Comparison of ENCODE assay signal across 8 cellular contexts in the genomic region with DNA sequence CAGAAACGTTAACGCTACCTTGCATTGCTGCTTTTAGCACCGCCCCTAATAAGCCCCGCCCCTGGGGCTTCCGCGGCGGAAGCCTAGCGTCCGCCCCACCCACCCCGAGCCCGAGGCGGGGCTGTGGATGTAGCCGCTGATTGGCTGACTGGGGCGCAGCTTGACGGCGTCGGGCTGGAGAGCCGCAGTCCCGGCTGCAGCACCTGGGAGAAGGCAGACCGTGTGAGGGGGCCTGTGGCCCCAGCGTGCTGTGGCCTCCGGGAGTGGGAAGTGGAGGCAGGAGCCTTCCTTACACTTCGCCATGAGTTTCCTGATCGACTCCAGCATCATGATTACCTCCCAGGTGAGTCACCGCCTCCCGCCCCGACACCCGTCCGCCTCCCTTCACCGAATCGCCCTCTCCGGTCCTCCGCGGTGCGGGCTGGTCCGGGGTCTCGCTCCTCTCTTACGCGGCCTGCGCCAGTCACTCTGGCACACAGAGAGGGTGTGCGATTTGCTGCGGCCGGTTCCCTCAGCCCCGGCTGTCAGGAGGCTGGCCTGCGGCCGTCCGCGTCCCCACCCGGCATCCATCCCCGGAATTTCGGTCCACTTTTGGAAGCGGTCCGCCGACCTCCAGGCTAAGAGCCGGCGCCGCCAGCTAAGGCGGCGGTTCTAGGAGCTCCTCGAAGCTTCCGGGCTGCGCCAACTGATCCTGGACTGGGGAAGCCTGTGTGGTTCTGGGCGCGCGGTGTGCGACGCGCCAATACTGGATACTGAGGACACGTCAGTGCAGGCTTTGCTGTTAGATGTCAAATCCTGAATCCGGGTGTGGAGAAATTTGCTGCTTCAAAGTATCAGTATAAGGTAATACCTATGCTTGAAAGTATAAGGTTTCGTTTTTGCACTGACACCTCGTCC. TPM values are rescaled to one million over a fixed set of nuclear protein-coding genes. Genes with fewer than 3 reads are reported as not detected.
DNase-seq lines count a peak whose midpoint lies in the region; ATAC-seq and TF ChIP-seq lines count a peak whose summit lies in the region.
"Not testable (repeated sequence)": the region's sequence is repeated elsewhere in the genome, so short reads cannot be mapped to it uniquely, and the experiment has no call there.

Gene GPR89B, plus strand, starts transcription at position 185 of the 897 bp plus-strand sequence. Its CDS starts 117 bp downstream, at position 302.

- H3K4me1 Mint-ChIP-seq in CD14-positive monocyte: peaks cover 12% of the 10 kb centered on the region

- not testable (repeated sequence) for H3K9me3 Mint-ChIP-seq in CD14-positive monocyte

- H3K4me3 Mint-ChIP-seq in CD14-positive monocyte: peak within 1 kb of the TSS; percentile 84 to 86

- H3K27me3 Mint-ChIP-seq in CD14-positive monocyte (ENCODE audit: low read depth in 3 of 3): not testable (repeated sequence)

- peak; percentile 94 for ATAC-seq in GM19397 (IDR thresholded peaks at IDR 0.05; ENCODE audit: unreplicated experiment)
- ATAC-seq in HG03571 (IDR thresholded peaks at IDR 0.05; ENCODE audit: unreplicated experiment): peak; percentile 97
- peak; percentile 98 to 100 (median 99) for ATAC-seq in right lobe of liver

- H3K36me3 Mint-ChIP-seq in CD14-positive monocyte: not testable (repeated sequence)

- DNase-seq in CD14-positive monocyte (ENCODE audit: low spot score) (peak; percentile 83), NCI-H82 (lab: John Stamatoyannopoulos, UW) (peak; percentile 94), right lobe of liver (peak; percentile 95 to 96 (median 95))
- peak; percentile 89 to 90 for DNase-seq in activated CD4-positive, alpha-beta T cell treated with anti-CD3 and anti-CD28 coated beads, Interleukin-2, amount 50 U/mL, for 48 hours
- peak; percentile 89 for DNase-seq in stimulated activated CD4-positive, alpha-beta T cell treated with anti-CD3 and anti-CD28 coated beads, Interleukin-4, amount 100 ng/mL, for 24 hours

- WGBS in right lobe of liver (ENCODE audit: insufficient coverage, low coverage, low lambda C conversion rate, missing lambda C conversion rate): 0% methylated on average over 16 of the region's 72 CpGs

- not testable (repeated sequence) for H3K9me3 ChIP-seq in duodenal mucosa (ENCODE audit: control insufficient read depth in 1 of 2, low read length in 2 of 2); right lobe of liver

- peak; percentile 65 for TF ChIP-seq POLR2A in right lobe of liver (IDR thresholded peaks at IDR 0.05)

- not testable (repeated sequence) for TF ChIP-seq CTCF in CD14-positive monocyte (IDR thresholded peaks at IDR 0.05); right lobe of liver (IDR thresholded peaks at IDR 0.05)

- intact Hi-C loops in CD14-positive monocyte (cut with micrococcal nuclease); right lobe of liver (cut with DNase I): not testable (repeated sequence)

- H3K9ac ChIP-seq in duodenal mucosa (ENCODE audit: low read depth in 1 of 2, low read length in 2 of 2): peak within 1 kb of the TSS; percentile 63 to 86

- H3K4me3 ChIP-seq in duodenal mucosa (ENCODE audit: low read depth in 1 of 2, low read length in 2 of 2): peak within 1 kb of the TSS; percentile 50 to 80
- H3K4me3 ChIP-seq in right lobe of liver: peak within 1 kb of the TSS; percentile 79 to 92 (median 85)

- H3K27me3 ChIP-seq in duodenal mucosa (ENCODE audit: control insufficient read depth in 1 of 2, insufficient read depth in 2 of 2, low read length in 2 of 2); right lobe of liver: not testable (repeated sequence)

- not testable (repeated sequence) for H3K36me3 ChIP-seq in duodenal mucosa (ENCODE audit: control insufficient read depth in 1 of 2, insufficient read depth in 2 of 2, low read length in 2 of 2); right lobe of liver

- H3K27ac ChIP-seq in duodenal mucosa (ENCODE audit: low read depth, low read length) (peak within 1 kb of the TSS; percentile 58), right lobe of liver (peak within 1 kb of the TSS; percentile 76 to 92 (median 83))

- H3K4me1 ChIP-seq in duodenal mucosa (ENCODE audit: control insufficient read depth in 1 of 2, insufficient read depth in 2 of 2, low read length in 2 of 2): not testable (repeated sequence)
- H3K4me1 ChIP-seq in right lobe of liver: peaks cover 0 to 11% (median 2%) of the 10 kb centered on the region in 4 donors

- peak within 1 kb of the TSS; percentile 10 to 80 (median 68) for H3K27ac Mint-ChIP-seq in CD14-positive monocyte

RNA-seq across cellular contexts. Expression of gene GPR89B, which starts in this region (rescaled TPM):
- polyA plus RNA-seq in CD14-positive monocyte: 1 to 10 TPM; 2.5 to 7.7 TPM
- 10 to 100 TPM in 3 of 6 experiments, 1 to 10 TPM in 3; 5.7 to 15.7 (median 8.7) TPM for total RNA-seq in right lobe of liver

Comparison
In these comparisons a context has a peak if more than half of its experiments do, and no peak if none do; other contexts are left out.
1. Peak in every context shown above with its lines: DNase-seq, ATAC-seq, H3K4me3 ChIP-seq and H3K27ac ChIP-seq.